Comparison of ENCODE assay signal across 12 cellular contexts in the genomic region with DNA sequence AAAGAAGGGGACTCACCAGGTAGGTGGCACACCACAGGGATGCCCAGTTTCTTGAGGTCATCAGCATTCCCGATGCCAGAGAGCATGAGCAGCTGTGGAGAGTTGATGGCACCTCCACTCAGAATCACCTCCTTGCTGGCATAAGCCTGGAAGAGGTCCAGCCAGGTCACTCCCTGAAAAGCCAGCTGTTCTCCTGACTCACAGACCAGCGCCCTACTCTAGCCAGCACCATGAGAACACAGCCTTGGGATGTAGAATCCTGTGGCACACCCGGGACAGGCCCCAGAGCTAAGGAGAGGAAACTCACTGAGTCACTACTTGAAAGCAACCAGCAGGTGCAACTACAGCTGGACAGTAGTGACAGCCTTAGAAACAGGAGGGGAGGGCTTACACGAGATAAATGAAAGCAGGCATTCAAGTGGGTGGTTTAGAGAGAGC. TPM values are rescaled to one million over a fixed set of nuclear protein-coding genes. Genes with fewer than 3 reads are reported as not detected.
DNase-seq lines count a peak whose midpoint lies in the region; ATAC-seq, FAIRE-seq and TF ChIP-seq lines count a peak whose summit lies in the region.
"Had no signal": no experiment of that assay in that cellular context is flagged by ENCODE, and none has a peak within 500 bp of the region (broad histone marks: within the 10 kb centered on the region; RNA-seq: fewer than 3 reads in every experiment).

No MANE protein-coding gene starts in this region.

- no peak overlapping the region for H3K4me3 ChIP-seq in GM12878
- H3K4me3 ChIP-seq in trophoblast cell (ENCODE audit: low read depth, low read length), result no peak overlapping the region

- no peaks in the 10 kb centered on the region for H4K20me1 ChIP-seq in GM12878 (ENCODE audit: control insufficient read depth, insufficient read depth)

- H3K27me3 ChIP-seq in GM12878 (replicated peaks in 1 of 2; ENCODE audit: control insufficient read depth in 2 of 2, insufficient read depth in 2 of 2, low read length in 1 of 2) (no peaks in the 10 kb centered on the region), trophoblast cell (ENCODE audit: insufficient read depth, low read length) (no peaks in the 10 kb centered on the region)

- ATAC-seq in GM19025 (IDR thresholded peaks at IDR 0.05; ENCODE audit: low read depth, unreplicated experiment) (peak; percentile 55), HG02884 (IDR thresholded peaks at IDR 0.05; ENCODE audit: unreplicated experiment) (peak; percentile 62), GM12878 (peak; percentile 65)
- no peak for ATAC-seq in effector memory CD8-positive, alpha-beta T cell (replicated peaks)

- TF ChIP-seq POLR2A in GM12878 (IDR thresholded peaks at IDR 0.05; ENCODE audit: low read depth, low read length), result no peak

- no peaks in the 10 kb centered on the region for H3K79me1 ChIP-seq in trophoblast cell (ENCODE audit: low read length)

- no peak for DNase-seq in GM12878 (ENCODE audit: low read depth, low spot score)
- peak; percentile 22 to 34 for DNase-seq in trophoblast cell
- no peak for DNase-seq in putamen (ENCODE audit: low spot score)
- no peak for DNase-seq in effector memory CD8-positive, alpha-beta T cell
- DNase-seq in HTR-8/SVneo (ENCODE audit: insufficient read length, low spot score), result no peak
- no peak for DNase-seq in COLO829 (ENCODE audit: low spot score)
- DNase-seq: activated T-cell treated with anti-CD3 and anti-CD28 coated beads for 4 hours; central memory CD4-positive, alpha-beta T cell; NCI-H2227 treated with DMSO at 0.1 percent for 48 hours; T-helper 1 cell had no signal

- H3K14ac ChIP-seq in trophoblast cell (ENCODE audit: low read length), result no peak overlapping the region

- CTCF ChIA-PET in GM12878 (lab: Yijun Ruan, JAX), result interaction anchor here (0.5 to 1.0 kb wide), 3 partner anchors 10 to 458 kb away, joined by 3 read pairs; no protein-coding TSS in a partner anchor

- H3K27me3 Mint-ChIP-seq in effector memory CD8-positive, alpha-beta T cell, result peaks cover 0 to 30% of the 10 kb centered on the region in 2 donors

- H3K9ac ChIP-seq in GM12878 (ENCODE audit: control insufficient read depth, insufficient read depth, low read length) (no peak overlapping the region), trophoblast cell (ENCODE audit: low read length) (no peak overlapping the region)

- H2AFZ ChIP-seq in GM12878 (ENCODE audit: control insufficient read depth, low read depth, low read length) (no peak overlapping the region), trophoblast cell (ENCODE audit: insufficient read depth, low read length, poor library complexity) (no peak overlapping the region)

- in situ Hi-C loops in GM12878 (cut with MboI), result no loop called here

- H2BK12ac ChIP-seq in trophoblast cell (ENCODE audit: low read length), result no peak overlapping the region

- H3K27ac ChIP-seq in GM12878 (ENCODE audit: control insufficient read depth, insufficient read depth), result no peak overlapping the region
- H3K27ac ChIP-seq in trophoblast cell (ENCODE audit: low read depth, low read length), result no peak overlapping the region

- H3K9me3 Mint-ChIP-seq in effector memory CD8-positive, alpha-beta T cell, result no peaks in the 10 kb centered on the region

- no peak overlapping the region for H2AK5ac ChIP-seq in trophoblast cell (ENCODE audit: low read length)

- no TSS peak for BruUV-seq in GM12878 (replicated peaks; lab: Mats Ljungman, UMichigan)

- H3K18ac ChIP-seq in trophoblast cell (ENCODE audit: low read length), result no peak overlapping the region

- TF ChIP-seq CTCF in GM12878 (IDR thresholded peaks at IDR 0.05 in 2 of 3, conservative IDR thresholded peaks at IDR 0.05 in 1 of 3; ENCODE audit: control insufficient read depth in 2 of 3, extremely low read depth in 1 of 3, insufficient read depth in 1 of 3, low read depth in 3 of 3, low read length in 3 of 3), result no peak

- TF ChIP-seq RAD21 in GM12878 (IDR thresholded peaks at IDR 0.05; ENCODE audit: insufficient read depth, low read depth, low read length), result no peak

- H4K8ac ChIP-seq in trophoblast cell (ENCODE audit: low read depth, low read length), result no peak overlapping the region

- H2BK5ac ChIP-seq in trophoblast cell (ENCODE audit: low read depth, low read length, poor library complexity), result no peak overlapping the region

- POLR2A ChIA-PET in GM12878 (lab: Charles Lee), result interaction anchor here (1.0 kb wide), 1 partner anchor 24 kb away, joined by 3 read pairs; no protein-coding TSS in a partner anchor

- H3K79me2 ChIP-seq in GM12878 (ENCODE audit: control insufficient read depth, insufficient read depth, low read length) (no peaks in the 10 kb centered on the region), trophoblast cell (ENCODE audit: control insufficient read depth, insufficient read depth, low read length, poor library complexity) (no peaks in the 10 kb centered on the region)

- no peak overlapping the region for H3K4ac ChIP-seq in trophoblast cell (ENCODE audit: low read depth, low read length)

- H2BK120ac ChIP-seq in trophoblast cell (ENCODE audit: insufficient read depth, low read length, poor library complexity), result no peak overlapping the region

- no peak for TF ChIP-seq EP300 in GM12878 (IDR thresholded peaks at IDR 0.05; ENCODE audit: borderline replicate concordance in 1 of 2, control insufficient read depth in 1 of 2, low read depth in 2 of 2, low read length in 2 of 2)

- intact Hi-C loops in GM12878 (cut with micrococcal nuclease; ENCODE audit: unreplicated experiment), result no loop called here

- FAIRE-seq in GM12878 (lab: Jason Lieb, UNC), result no peak
- FAIRE-seq in HTR-8/SVneo (lab: Jason Lieb, UNC), result no peak

- H3K4me2 ChIP-seq in GM12878 (ENCODE audit: control insufficient read depth, insufficient read depth), result no peak overlapping the region
- no peak overlapping the region for H3K4me2 ChIP-seq in trophoblast cell (ENCODE audit: low read length)

- SMC1A ChIA-PET in GM12878 (lab: Charles Lee; ENCODE audit: uncharacterized antibody, unreplicated experiment), result no interaction called here

- peaks cover 2% of the 10 kb centered on the region for H3K36me3 Mint-ChIP-seq in effector memory CD8-positive, alpha-beta T cell (ENCODE audit: insufficient read depth)

- H3K36me3 ChIP-seq in GM12878 (ENCODE audit: control insufficient read depth in 2 of 2, insufficient read depth in 2 of 2, low read length in 1 of 2) (peaks cover 4% of the 10 kb centered on the region in 2 experiments; a peak in 3 of 4 replicates), trophoblast cell (ENCODE audit: control insufficient read depth in 1 of 2, insufficient read depth in 2 of 2, low read length in 2 of 2) (no peaks in the 10 kb centered on the region)

- no peak overlapping the region for H4K12ac ChIP-seq in trophoblast cell (ENCODE audit: low read depth, low read length)

- H3K4me1 ChIP-seq in GM12878 (ENCODE audit: control insufficient read depth, insufficient read depth, low read length) (no peaks in the 10 kb centered on the region), trophoblast cell (ENCODE audit: control insufficient read depth in 1 of 2, insufficient read depth in 2 of 2, low read length in 2 of 2) (no peaks in the 10 kb centered on the region)

- H3K27ac Mint-ChIP-seq in effector memory CD8-positive, alpha-beta T cell, result no peak overlapping the region

- H3K4me3 Mint-ChIP-seq in effector memory CD8-positive, alpha-beta T cell, result no peak overlapping the region

- WGBS in GM12878 (ENCODE audit: insufficient coverage, insufficient replicate concordance, low lambda C conversion rate, missing lambda C conversion rate), result 31% methylated on average over 4 of the region's 4 CpGs
- WGBS in trophoblast cell (ENCODE audit: extremely low coverage, insufficient coverage, insufficient read length), result no CpG with 5 or more reads among the region's 4 CpGs

- no peaks in the 10 kb centered on the region for H3K9me3 ChIP-seq in GM12878 (replicated peaks; ENCODE audit: control insufficient read depth, insufficient read depth, low read length)
- no peaks in the 10 kb centered on the region for H3K9me3 ChIP-seq in trophoblast cell (ENCODE audit: insufficient read depth, low read depth, low read length)

- RAD21 ChIA-PET in GM12878 (lab: Charles Lee; ENCODE audit: unreplicated experiment), result no interaction called here

- no peak overlapping the region for H3K23ac ChIP-seq in trophoblast cell (ENCODE audit: low read length)

- no peak overlapping the region for H4K91ac ChIP-seq in trophoblast cell (ENCODE audit: low read depth, low read length)

- peaks cover 0 to 5% of the 10 kb centered on the region in 2 donors for H3K4me1 Mint-ChIP-seq in effector memory CD8-positive, alpha-beta T cell (ENCODE audit: low read depth in 2 of 2)

RNA-seq across cellular contexts. Expression of gene CHDH, which starts 24.6 kb away (rescaled TPM):
- 8.6 and 13.7 TPM in 2 replicates for total RNA-seq in GM12878 (2013; cell fraction: nucleolus; rRNA removed)
- total RNA-seq in GM12878 (2014; rRNA removed) (3.8 and 4.1 TPM in 2 replicates), GM12878 (2014; rRNA removed; fragmentation: Illumina TruSeq; extraction: Trizol) (2.0 and 2.1 TPM in 2 replicates), GM12878 (2021) (8.3 and 9.3 TPM in 2 replicates)
- polyA plus RNA-seq in GM12878 (2011; ENCODE audit: low read depth), result 1.0 TPM
- polyA plus RNA-seq in GM12878 (2011; rRNA removed) (3.5 and 5.1 TPM in 2 replicates), GM12878 (2014; fragmentation: Illumina TruSeq; extraction: Trizol) (1.7 and 2.5 TPM in 2 replicates), GM12878 (2014; fragmentation: Nextera tagmentation; extraction: Ambion mirVana) (1 to 10 TPM in 1 of 2 experiments, under 1 TPM in 1; 0.95 to 1.5 TPM), GM12878 (2014; rRNA removed) (3.6 and 5.0 TPM in 2 replicates), GM12878 (2016; fragmentation: Nextera tagmentation; extraction: Ambion mirVana) (1 to 10 TPM; 2.3 to 3.4 TPM)
- 6.7 and 7.0 TPM in 2 replicates for polyA plus RNA-seq in GM12878 (2011; cell fraction: cytosol; rRNA removed)
- 8.1 and 13.8 TPM in 2 replicates for polyA plus RNA-seq in GM12878 (2011; cell fraction: nucleus; rRNA removed)
- polyA plus RNA-seq in GM12878 (2012), result 1.8 and 3.4 TPM in 2 replicates
- 2.9 and 4.0 TPM in 2 replicates for polyA minus RNA-seq in GM12878 (2011; rRNA and poly(A)+ RNA removed)
- polyA minus RNA-seq in GM12878 (2011; cell fraction: cytosol; rRNA and poly(A)+ RNA removed), result 1.0 and 1.6 TPM in 2 replicates
- 2.1 and 2.9 TPM in 2 replicates for polyA minus RNA-seq in GM12878 (2011; cell fraction: nucleus; rRNA and poly(A)+ RNA removed)
- 0.40 and 0.55 TPM in 2 replicates for polyA plus RNA-seq in trophoblast cell (2013)

RNA-seq across cellular contexts. Expression of gene IL17RB, which starts 24.7 kb away (rescaled TPM):
- 39.4 and 40.0 TPM in 2 replicates for total RNA-seq in GM12878 (2013; cell fraction: nucleolus; rRNA removed)
- total RNA-seq in GM12878 (2014; rRNA removed) (2.9 and 3.4 TPM in 2 replicates), GM12878 (2014; rRNA removed; fragmentation: Illumina TruSeq; extraction: Trizol) (2.3 and 2.7 TPM in 2 replicates), GM12878 (2021) (2.2 and 3.0 TPM in 2 replicates)
- polyA plus RNA-seq in GM12878 (2011; ENCODE audit: low read depth), result 1.8 TPM
- polyA plus RNA-seq in GM12878 (2011; rRNA removed) (17.0 and 17.2 TPM in 2 replicates), GM12878 (2014; fragmentation: Illumina TruSeq; extraction: Trizol) (2.9 and 4.3 TPM in 2 replicates), GM12878 (2014; fragmentation: Nextera tagmentation; extraction: Ambion mirVana) (1 to 10 TPM; 1.9 TPM), GM12878 (2014; rRNA removed) (3.5 and 4.3 TPM in 2 replicates), GM12878 (2016; fragmentation: Nextera tagmentation; extraction: Ambion mirVana) (1 to 10 TPM; 2.9 to 3.5 TPM)
- 12.4 and 12.5 TPM in 2 replicates for polyA plus RNA-seq in GM12878 (2011; cell fraction: cytosol; rRNA removed)
- polyA plus RNA-seq in GM12878 (2011; cell fraction: nucleus; rRNA removed), result 55.2 and 92.3 TPM in 2 replicates
- 1.7 and 7.2 TPM in 2 replicates for polyA plus RNA-seq in GM12878 (2012)
- polyA minus RNA-seq in GM12878 (2011; rRNA and poly(A)+ RNA removed), result 3.9 and 4.6 TPM in 2 replicates
- 1.3 and 2.1 TPM in 2 replicates for polyA minus RNA-seq in GM12878 (2011; cell fraction: cytosol; rRNA and poly(A)+ RNA removed)
- 5.2 and 6.9 TPM in 2 replicates for polyA minus RNA-seq in GM12878 (2011; cell fraction: nucleus; rRNA and poly(A)+ RNA removed)
- 1.2 and 1.3 TPM in 2 replicates for polyA plus RNA-seq in trophoblast cell (2013)

Comparison
In these comparisons a context has a peak if more than half of its experiments do, and no peak if none do; other contexts are left out.
1. DNase-seq: peak in trophoblast cell (2 of 2); none in GM12878 (single experiment), putamen (single experiment), effector memory CD8-positive, alpha-beta T cell (0 of 3), HTR-8/SVneo (single experiment) and COLO829 (single experiment).